ENCODE assay signal across 8 cellular contexts in the genomic region with DNA sequence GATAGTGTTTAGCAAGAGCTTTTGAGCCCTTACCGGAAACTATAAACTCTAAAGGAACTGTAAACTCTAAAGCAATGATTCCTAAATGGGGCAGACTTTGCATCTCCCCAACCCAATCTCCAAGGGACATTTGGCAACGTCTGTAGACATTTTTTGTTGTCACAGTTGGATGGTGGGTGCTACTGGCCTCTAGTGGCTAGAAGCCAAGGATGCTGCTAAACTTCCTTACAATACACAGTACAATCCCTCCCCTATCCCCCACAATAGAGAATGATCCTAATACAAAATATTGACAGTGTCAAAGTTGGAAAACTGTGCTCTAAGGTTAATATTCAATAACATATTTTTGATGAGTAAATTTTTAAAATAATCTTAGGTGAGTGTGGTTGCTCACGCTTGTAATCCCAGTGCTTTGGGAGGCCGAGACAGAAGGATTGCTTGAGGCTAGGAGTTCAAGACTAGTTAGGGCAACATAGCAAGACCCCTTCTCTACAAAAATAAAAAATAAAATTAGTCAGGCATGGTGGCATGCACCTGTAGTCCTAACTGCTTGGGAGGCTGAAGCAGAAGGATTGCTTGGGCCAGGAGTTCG.
A peak's percentile ranks its signal among the peaks of the same experiment; 100 is the strongest.
DNase-seq lines count a peak whose midpoint lies in the region; ATAC-seq, FAIRE-seq and TF ChIP-seq lines count a peak whose summit lies in the region.

No MANE protein-coding gene starts in this region.

- H3K27me3 ChIP-seq in cardiac muscle cell = no peaks in the 10 kb centered on the region
- no peaks in the 10 kb centered on the region for H3K27me3 ChIP-seq in spleen (replicated peaks in 1 of 7)
- no peaks in the 10 kb centered on the region for H3K27me3 ChIP-seq in tibial artery

- H3K9me3 Mint-ChIP-seq in activated CD8-positive, alpha-beta T cell treated with anti-CD3 and anti-CD28 coated beads, Interleukin-2, amount 10 ng/mL, durations not matched to agents 7 days and 5 days (ENCODE audit: insufficient read depth) = peaks cover 20% of the 10 kb centered on the region

- WGBS in spleen, 5 donors = 72 to 78% (median 75%) methylated on average over 5 of the region's 5 CpGs

- H3K27me3 Mint-ChIP-seq in activated CD8-positive, alpha-beta T cell treated with anti-CD3 and anti-CD28 coated beads, Interleukin-2, amount 10 ng/mL, durations not matched to agents 7 days and 5 days (ENCODE audit: low read depth) = no peaks in the 10 kb centered on the region

- POLR2A ChIA-PET in activated CD8-positive, alpha-beta T cell treated with anti-CD3 and anti-CD28 coated beads, Interleukin-2, amount 10 ng/mL, durations not matched to agents 7 days and 5 days (lab: Charles Lee) = no interaction called here

- peak; percentile 52 for TF ChIP-seq CTCF in D721Med (IDR thresholded peaks at IDR 0.05; ENCODE audit: insufficient read depth, missing control alignments)
- TF ChIP-seq CTCF in LNCaP clone FGC (IDR thresholded peaks at IDR 0.05; ENCODE audit: control insufficient read depth, extremely low read depth, insufficient read depth) = peak; percentile 30
- TF ChIP-seq CTCF in cardiac muscle cell (IDR thresholded peaks at IDR 0.05; ENCODE audit: low read depth, low read length) = peak; percentile 62
- TF ChIP-seq CTCF in spleen (IDR thresholded peaks at IDR 0.05 in 8 of 11, conservative IDR thresholded peaks at IDR 0.05 in 3 of 11) = peak in 10 of 11 experiments; percentile 13 to 66 (median 45)
- TF ChIP-seq CTCF in tibial artery (IDR thresholded peaks at IDR 0.05) = no peak

- peaks cover 28% of the 10 kb centered on the region for H3K4me1 Mint-ChIP-seq in activated CD8-positive, alpha-beta T cell treated with anti-CD3 and anti-CD28 coated beads, Interleukin-2, amount 10 ng/mL, durations not matched to agents 7 days and 5 days (ENCODE audit: low read depth)

- peak overlapping the region; percentile 5 for H3K27ac ChIP-seq in cardiac muscle cell
- no peak overlapping the region for H3K27ac ChIP-seq in spleen
- H3K27ac ChIP-seq in tibial artery = no peak overlapping the region

- H3K4me1 ChIP-seq in cardiac muscle cell (ENCODE audit: low read depth) (no peaks in the 10 kb centered on the region), spleen (peaks cover 0 to 20% (median 0%) of the 10 kb centered on the region in 6 donors), tibial artery (no peaks in the 10 kb centered on the region)

- H3K4me3 ChIP-seq in LNCaP clone FGC (ENCODE audit: low read depth, low read length) (no peak overlapping the region), cardiac muscle cell (no peak overlapping the region), spleen (no peak overlapping the region), tibial artery (no peak overlapping the region)

- no peak overlapping the region for H3K27ac Mint-ChIP-seq in activated CD8-positive, alpha-beta T cell treated with anti-CD3 and anti-CD28 coated beads, Interleukin-2, amount 10 ng/mL, durations not matched to agents 7 days and 5 days

- DNase-seq in D721Med (ENCODE audit: insufficient read length, low spot score) (no peak), GM19238 (ENCODE audit: insufficient read length, low spot score) (peak; percentile 10), LNCaP clone FGC (ENCODE audit: low read depth) (no peak), cardiac muscle cell (ENCODE audit: low read depth in 1 of 2, low spot score in 1 of 2) (peak; percentile 27 to 48), spleen (no peak), DMS79 treated with DMSO at 0.1 percent for 48 hours (lab: John Stamatoyannopoulos, UW) (no peak), tibial artery (no peak)
- peak; percentile 57 for DNase-seq in activated CD8-positive, alpha-beta T cell treated with anti-CD3 and anti-CD28 coated beads, Interleukin-2, amount 10 ng/mL, durations not matched to agents 7 days and 5 days

- H3K36me3 ChIP-seq in cardiac muscle cell (no peaks in the 10 kb centered on the region), spleen (peaks cover 0 to 12% (median 0%) of the 10 kb centered on the region in 6 donors), tibial artery (peaks cover 0 to 6% (median 0%) of the 10 kb centered on the region in 3 donors)

- no peak for TF ChIP-seq POLR2A in spleen (IDR thresholded peaks at IDR 0.05)

- peaks cover 24% of the 10 kb centered on the region for H3K36me3 Mint-ChIP-seq in activated CD8-positive, alpha-beta T cell treated with anti-CD3 and anti-CD28 coated beads, Interleukin-2, amount 10 ng/mL, durations not matched to agents 7 days and 5 days (ENCODE audit: low read depth)

- intact Hi-C loops in spleen (cut with DNase I; ENCODE audit: low total_unique reads) = loop anchor here (5.0 kb wide), 1 partner anchor 74 kb away; no protein-coding TSS in a partner anchor
- intact Hi-C loops in tibial artery (cut with DNase I; ENCODE audit: low total_unique reads) = no loop called here

- no peaks in the 10 kb centered on the region for H3K9me3 ChIP-seq in cardiac muscle cell (ENCODE audit: low read depth)
- peaks cover 0 to 17% (median 12%) of the 10 kb centered on the region in 8 donors for H3K9me3 ChIP-seq in spleen
- H3K9me3 ChIP-seq in tibial artery = no peaks in the 10 kb centered on the region

- no peak overlapping the region for H3K4me3 Mint-ChIP-seq in activated CD8-positive, alpha-beta T cell treated with anti-CD3 and anti-CD28 coated beads, Interleukin-2, amount 10 ng/mL, durations not matched to agents 7 days and 5 days

- peak; percentile 76 for ATAC-seq in activated CD8-positive, alpha-beta T cell treated with anti-CD3 and anti-CD28 coated beads, Interleukin-2, amount 10 ng/mL, durations not matched to agents 7 days and 5 days

- no peak for FAIRE-seq in D721Med (lab: Jason Lieb, UNC)

- CTCF ChIA-PET in activated CD8-positive, alpha-beta T cell treated with anti-CD3 and anti-CD28 coated beads, Interleukin-2, amount 10 ng/mL, durations not matched to agents 7 days and 5 days (lab: Charles Lee) = interaction anchor here (0.6 to 4.5 kb wide), 15 partner anchors 8 to 350 kb away, joined by 3 to 32 read pairs (median 5); a partner anchor contains a TSS

Comparison
In these comparisons a context has a peak if more than half of its experiments do, and no peak if none do; other contexts are left out.
1. DNase-seq: peak in GM19238 (single experiment), activated CD8-positive, alpha-beta T cell treated with anti-CD3 and anti-CD28 coated beads, Interleukin-2, amount 10 ng/mL, durations not matched to agents 7 days and 5 days (single experiment) and cardiac muscle cell (2 of 2); none in D721Med (single experiment), LNCaP clone FGC (single experiment), spleen (single experiment), DMS79 treated with DMSO at 0.1 percent for 48 hours (single experiment) and tibial artery (0 of 2).
2. CTCF ChIP-seq: peak in D721Med (single experiment), LNCaP clone FGC (single experiment), cardiac muscle cell (single experiment) and spleen (10 of 11); none in tibial artery (0 of 2).